In genomic region chr5:177416334-177416733, GRCh38 we compare ENCODE assay signal across 16 cellular contexts. TPM values are rescaled to one million over a fixed set of nuclear protein-coding genes. Genes with fewer than 3 reads are reported as not detected.
DNase-seq lines count a peak whose midpoint lies in the region; ATAC-seq and TF ChIP-seq lines count a peak whose summit lies in the region.
"Had no signal": no experiment of that assay in that cellular context is flagged by ENCODE, and none has a peak within 500 bp of the region (broad histone marks: within the 10 kb centered on the region; RNA-seq: fewer than 3 reads in every experiment).

No MANE protein-coding gene starts in this region.

- peak overlapping the region in 1 of 8 donors; percentile 8 for H3K4me3 Mint-ChIP-seq in CD4-positive, alpha-beta memory T cell
- no peak overlapping the region for H3K4me3 Mint-ChIP-seq in endodermal cell
- H3K4me3 Mint-ChIP-seq in activated T-helper 17 cell treated with anti-CD3 and anti-CD28 coated beads, Interleukin-2, amount 50 U/mL, for 72 hours = no peak overlapping the region

- H3K27me3 Mint-ChIP-seq in CD4-positive, alpha-beta memory T cell = no peaks in the 10 kb centered on the region
- H3K27me3 Mint-ChIP-seq in endodermal cell (ENCODE audit: insufficient read depth) = peaks cover 31% of the 10 kb centered on the region
- no peaks in the 10 kb centered on the region for H3K27me3 Mint-ChIP-seq in activated T-helper 17 cell treated with anti-CD3 and anti-CD28 coated beads, Interleukin-2, amount 50 U/mL, for 72 hours

- BruUV-seq in Panc1 (replicated peaks; lab: Mats Ljungman, UMichigan) = no TSS peak

- no peak for DNase-seq in CD4-positive, alpha-beta memory T cell
- DNase-seq in Panc1 (ENCODE audit: low read depth, low spot score) (no peak), fibroblast of pulmonary artery (ENCODE audit: low read depth) (peak; percentile 72), osteoblast (ENCODE audit: insufficient read length, low spot score, missing footprints) (peak; percentile 75), endodermal cell (no peak), esophagus muscularis mucosa (ENCODE audit: extremely low spot score) (no peak), NCI-H510A treated with DMSO at 0.1 percent for 48 hours (lab: John Stamatoyannopoulos, UW) (no peak)
- DNase-seq: activated CD4-positive, alpha-beta T cell treated with anti-CD3 and anti-CD28 coated beads, Interleukin-2, amount 50 U/mL, for 1 hour; mesendoderm; T-helper 1 cell had no signal

- H3K9me3 Mint-ChIP-seq in CD4-positive, alpha-beta memory T cell = no peaks in the 10 kb centered on the region
- no peaks in the 10 kb centered on the region for H3K9me3 Mint-ChIP-seq in endodermal cell
- no peaks in the 10 kb centered on the region for H3K9me3 Mint-ChIP-seq in activated T-helper 17 cell treated with anti-CD3 and anti-CD28 coated beads, Interleukin-2, amount 50 U/mL, for 72 hours
- H3K9me3 Mint-ChIP-seq: activated T-helper 2 cell treated with anti-CD3 and anti-CD28 coated beads, Interferon-gamma antibody, Interleukin-2, Interleukin-4, amounts not matched to agents 10 μg/mL and 5 μg/mL and 100 μg/mL, durations not matched to agents 14 hours and 24 hours and 36 hours had no signal

- in situ Hi-C loops in Panc1 (cut with HindIII; ENCODE audit: low pct_unique_long_range_greater_than_20kb, low sequenced_read_pairs) = no loop called here

- POLR2A ChIA-PET in CD4-positive, alpha-beta memory T cell (lab: Charles Lee; ENCODE audit: partially characterized antibody) = interaction anchor here (1.1 to 9.4 kb wide), 5 partner anchors 9 to 39 kb away, joined by 3 to 141 read pairs (median 11); partner anchors contain the start of genes GRK6 and PRR7
- POLR2A ChIA-PET in Panc1 (lab: Charles Lee) = no interaction called here

- TF ChIP-seq EP300 in esophagus muscularis mucosa (IDR thresholded peaks at IDR 0.05) = no peak

- H3K36me3 ChIP-seq in CD4-positive, alpha-beta memory T cell (ENCODE audit: insufficient read depth, low read length) = no peaks in the 10 kb centered on the region
- no peaks in the 10 kb centered on the region for H3K36me3 ChIP-seq in Panc1 (ENCODE audit: control insufficient read depth, insufficient read depth, low read length)
- no peaks in the 10 kb centered on the region for H3K36me3 ChIP-seq in osteoblast (ENCODE audit: insufficient read depth, low read length)
- H3K36me3 ChIP-seq in endodermal cell (ENCODE audit: control insufficient read depth, insufficient read depth, low read length) = no peaks in the 10 kb centered on the region
- H3K36me3 ChIP-seq in esophagus muscularis mucosa = no peaks in the 10 kb centered on the region
- H3K36me3 ChIP-seq: ascending aorta, BLaER1, HAP-1 had no signal

- no peak overlapping the region for H2AFZ ChIP-seq in osteoblast (ENCODE audit: low read length)
- H2AFZ ChIP-seq: parathyroid adenoma had no signal

- H3K4me3 ChIP-seq in CD4-positive, alpha-beta memory T cell (ENCODE audit: low read length in 2 of 2) = no peak overlapping the region
- no peak overlapping the region for H3K4me3 ChIP-seq in Panc1 (ENCODE audit: low read depth in 2 of 2, low read length in 2 of 2)
- H3K4me3 ChIP-seq in fibroblast of pulmonary artery (replicated peaks; ENCODE audit: low read depth, low read length) = no peak overlapping the region
- H3K4me3 ChIP-seq in osteoblast (ENCODE audit: insufficient read depth, low read length) = no peak overlapping the region
- no peak overlapping the region for H3K4me3 ChIP-seq in endodermal cell (ENCODE audit: low read length)
- no peak overlapping the region for H3K4me3 ChIP-seq in esophagus muscularis mucosa
- H3K4me3 ChIP-seq: ascending aorta, BLaER1, HAP-1 had no signal

- no peak for TF ChIP-seq POLR2A in esophagus muscularis mucosa (IDR thresholded peaks at IDR 0.05; ENCODE audit: low read depth)

- H3K9ac ChIP-seq in endodermal cell (ENCODE audit: extremely low read depth, low read length, poor library complexity, severe bottlenecking) = no peak overlapping the region
- H3K9ac ChIP-seq: BLaER1, parathyroid adenoma had no signal

- no peaks in the 10 kb centered on the region for H3K79me2 ChIP-seq in osteoblast (ENCODE audit: insufficient read depth, low read length)
- H3K79me2 ChIP-seq: parathyroid adenoma had no signal

- WGBS in endodermal cell (ENCODE audit: insufficient coverage in 1 of 2, insufficient read length in 1 of 2), 2 experiments = 90 to 93% methylated on average over 2 to 6 of the region's 6 CpGs
- WGBS in esophagus muscularis mucosa = 60% methylated on average over 6 of the region's 6 CpGs

- H3K4me1 Mint-ChIP-seq in CD4-positive, alpha-beta memory T cell = peaks cover 17 to 41% (median 25%) of the 10 kb centered on the region in 4 donors
- peaks cover 9% of the 10 kb centered on the region for H3K4me1 Mint-ChIP-seq in endodermal cell
- H3K4me1 Mint-ChIP-seq in activated T-helper 17 cell treated with anti-CD3 and anti-CD28 coated beads, Interleukin-2, amount 50 U/mL, for 72 hours = peaks cover 17% of the 10 kb centered on the region

- no peaks in the 10 kb centered on the region for H3K9me3 ChIP-seq in CD4-positive, alpha-beta memory T cell (ENCODE audit: control insufficient read depth in 1 of 2, low read length in 2 of 2)
- H3K9me3 ChIP-seq in Panc1 (ENCODE audit: control insufficient read depth, insufficient read depth, low read depth, low read length) = no peaks in the 10 kb centered on the region
- no peaks in the 10 kb centered on the region for H3K9me3 ChIP-seq in osteoblast (ENCODE audit: low read depth, low read length)
- H3K9me3 ChIP-seq in endodermal cell (ENCODE audit: control insufficient read depth, low read length) = no peaks in the 10 kb centered on the region
- H3K9me3 ChIP-seq in esophagus muscularis mucosa = no peaks in the 10 kb centered on the region
- H3K9me3 ChIP-seq: ascending aorta, BLaER1, HAP-1 had no signal

- TF ChIP-seq CTCF in Panc1 (IDR thresholded peaks at IDR 0.05) = no peak
- no peak for TF ChIP-seq CTCF in fibroblast of pulmonary artery (IDR thresholded peaks at IDR 0.05; ENCODE audit: low read length, missing control alignments)
- no peak for TF ChIP-seq CTCF in osteoblast (IDR thresholded peaks at IDR 0.05; ENCODE audit: extremely low read depth, low read depth, low read length)
- TF ChIP-seq CTCF in endodermal cell (conservative IDR thresholded peaks at IDR 0.05) = no peak
- TF ChIP-seq CTCF in esophagus muscularis mucosa (IDR thresholded peaks at IDR 0.05) = no peak

- no peak overlapping the region for H3K4me2 ChIP-seq in osteoblast (ENCODE audit: insufficient read depth, low read length)
- H3K4me2 ChIP-seq: BLaER1 had no signal

- H3K27me3 ChIP-seq in CD4-positive, alpha-beta memory T cell (ENCODE audit: insufficient read depth, low read length) = no peaks in the 10 kb centered on the region
- no peaks in the 10 kb centered on the region for H3K27me3 ChIP-seq in Panc1 (ENCODE audit: control insufficient read depth, insufficient read depth, low read length)
- peaks cover 15% of the 10 kb centered on the region for H3K27me3 ChIP-seq in osteoblast (ENCODE audit: insufficient read depth, low read length)
- peaks cover 23% of the 10 kb centered on the region for H3K27me3 ChIP-seq in endodermal cell (ENCODE audit: control insufficient read depth, insufficient read depth, low read length, poor library complexity, severe bottlenecking)
- no peaks in the 10 kb centered on the region for H3K27me3 ChIP-seq in esophagus muscularis mucosa
- H3K27me3 ChIP-seq: ascending aorta, BLaER1 had no signal

- 0 out of 2 replicates have a peak, but pooled peaks have one; percentile 22 for ATAC-seq in Panc1
- no peak for ATAC-seq in activated T-helper 17 cell treated with anti-CD3 and anti-CD28 coated beads, Interleukin-2, amount 50 U/mL, for 72 hours (replicated peaks)

- H3K36me3 Mint-ChIP-seq in CD4-positive, alpha-beta memory T cell = no peaks in the 10 kb centered on the region
- H3K36me3 Mint-ChIP-seq in endodermal cell (ENCODE audit: low read depth) = no peaks in the 10 kb centered on the region
- H3K36me3 Mint-ChIP-seq in activated T-helper 17 cell treated with anti-CD3 and anti-CD28 coated beads, Interleukin-2, amount 50 U/mL, for 72 hours (ENCODE audit: low read depth) = no peaks in the 10 kb centered on the region

- CTCF ChIA-PET in CD4-positive, alpha-beta memory T cell (lab: Charles Lee; ENCODE audit: partially characterized antibody) = interaction anchor here (1.5 to 16.6 kb wide), 3 partner anchors 12 to 32 kb away, joined by 5 to 821 read pairs (median 81); partner anchors contain the start of genes PFN3 and PRR7
- CTCF ChIA-PET in Panc1 (lab: Charles Lee) = no interaction called here

- intact Hi-C loops in CD4-positive, alpha-beta memory T cell (cut with micrococcal nuclease) = no loop called here
- intact Hi-C loops in Panc1 (cut with micrococcal nuclease; ENCODE audit: unreplicated experiment) = no loop called here
- intact Hi-C loops in esophagus muscularis mucosa (cut with DNase I) = no loop called here

- no peaks in the 10 kb centered on the region for H4K20me1 ChIP-seq in osteoblast (ENCODE audit: insufficient read depth, low read length)
- H4K20me1 ChIP-seq: BLaER1 had no signal

- H3K4me1 ChIP-seq in CD4-positive, alpha-beta memory T cell (ENCODE audit: insufficient read depth, low read length) = peaks cover 36% of the 10 kb centered on the region
- H3K4me1 ChIP-seq in Panc1 (ENCODE audit: control insufficient read depth, insufficient read depth, low read length) (no peaks in the 10 kb centered on the region), osteoblast (ENCODE audit: insufficient read depth, low read length) (no peaks in the 10 kb centered on the region), endodermal cell (ENCODE audit: control insufficient read depth, insufficient read depth, low read length) (no peaks in the 10 kb centered on the region), esophagus muscularis mucosa (peaks cover 0 to 11% (median 5%) of the 10 kb centered on the region in 4 donors)
- H3K4me1 ChIP-seq: ascending aorta, HAP-1 had no signal

- H3K27ac ChIP-seq in CD4-positive, alpha-beta memory T cell (ENCODE audit: low read depth, low read length) = no peak overlapping the region
- no peak overlapping the region for H3K27ac ChIP-seq in Panc1 (ENCODE audit: low read length)
- H3K27ac ChIP-seq in osteoblast (ENCODE audit: low read depth, low read length) = no peak overlapping the region
- H3K27ac ChIP-seq in endodermal cell (ENCODE audit: low read depth, low read length) = no peak overlapping the region
- peak overlapping the region in 1 of 4 donors; percentile 31 for H3K27ac ChIP-seq in esophagus muscularis mucosa (replicated peaks in 1 of 4)
- H3K27ac ChIP-seq: ascending aorta, BLaER1, parathyroid adenoma had no signal

- peak overlapping the region in 4 of 7 donors; percentile 27 to 69 (median 48) for H3K27ac Mint-ChIP-seq in CD4-positive, alpha-beta memory T cell
- no peak overlapping the region for H3K27ac Mint-ChIP-seq in endodermal cell
- H3K27ac Mint-ChIP-seq in activated T-helper 17 cell treated with anti-CD3 and anti-CD28 coated beads, Interleukin-2, amount 50 U/mL, for 72 hours = no peak overlapping the region
- H3K27ac Mint-ChIP-seq: activated T-helper 2 cell treated with anti-CD3 and anti-CD28 coated beads, Interferon-gamma antibody, Interleukin-2, Interleukin-4, amounts not matched to agents 10 μg/mL and 5 μg/mL and 100 μg/mL, durations not matched to agents 14 hours and 24 hours and 36 hours had no signal

RNA-seq across cellular contexts. Expression of gene F12, which starts 7.0 kb away (rescaled TPM):
- not detected for total RNA-seq in CD4-positive, alpha-beta memory T cell
- polyA plus RNA-seq in CD4-positive, alpha-beta memory T cell = 1 to 10 TPM; 2.0 to 2.4 TPM
- total RNA-seq in Panc1 (2021; ENCODE audit: unreplicated experiment) (13.4 TPM), osteoblast (not detected in 2 replicates), endodermal cell (1 to 10 TPM in 1 of 2 donors, under 1 TPM in 1; 0.95 to 2.9 TPM), esophagus muscularis mucosa (under 1 TPM in 1 of 4 donors, not detected in 3; 0.17 TPM)
- 51.9 TPM for polyA plus RNA-seq in Panc1 (2012; ENCODE audit: insufficient read length)
- 0.75 TPM for polyA plus RNA-seq in endodermal cell (2013, experiment 1 of 2)
- 0.46 TPM for polyA plus RNA-seq in endodermal cell (2013, experiment 2 of 2)
- total RNA-seq in activated T-helper 17 cell treated with anti-CD3 and anti-CD28 coated beads, Interleukin-2, amount 50 U/mL, for 72 hours = 1 to 10 TPM; 3.7 to 4.6 TPM
- total RNA-seq: ascending aorta had no signal

RNA-seq across cellular contexts. Expression of gene GRK6, which starts 10.1 kb away (rescaled TPM):
- 100 to 1,000 TPM; 189 to 191 TPM for total RNA-seq in CD4-positive, alpha-beta memory T cell
- polyA plus RNA-seq in CD4-positive, alpha-beta memory T cell = 100 to 1,000 TPM in 1 of 2 donors, 10 to 100 TPM in 1; 72.4 to 203 TPM
- total RNA-seq in Panc1 (2021; ENCODE audit: unreplicated experiment) (56.1 TPM), osteoblast (18.3 and 19.2 TPM in 2 replicates), endodermal cell (10 to 100 TPM; 51.6 to 66.8 TPM), esophagus muscularis mucosa (10 to 100 TPM; 29.1 to 44.7 (median 36.3) TPM)
- 68.7 TPM for polyA plus RNA-seq in Panc1 (2012; ENCODE audit: insufficient read length)
- 31.2 TPM for polyA plus RNA-seq in endodermal cell (2013, experiment 1 of 2)
- polyA plus RNA-seq in endodermal cell (2013, experiment 2 of 2) = 29.2 TPM
- 100 to 1,000 TPM; 108 to 130 TPM for total RNA-seq in activated T-helper 17 cell treated with anti-CD3 and anti-CD28 coated beads, Interleukin-2, amount 50 U/mL, for 72 hours

RNA-seq across cellular contexts. Expression of gene PFN3, which starts 15.9 kb away (rescaled TPM):
- total RNA-seq in CD4-positive, alpha-beta memory T cell = not detected
- not detected for polyA plus RNA-seq in CD4-positive, alpha-beta memory T cell
- total RNA-seq in Panc1 (2021; ENCODE audit: unreplicated experiment) (not detected), osteoblast (not detected in 2 replicates), endodermal cell (not detected), esophagus muscularis mucosa (not detected)
- not detected for polyA plus RNA-seq in Panc1 (2012; ENCODE audit: insufficient read length)
- polyA plus RNA-seq in endodermal cell (2013, experiment 1 of 2) = not detected
- polyA plus RNA-seq in endodermal cell (2013, experiment 2 of 2) = not detected
- total RNA-seq in activated T-helper 17 cell treated with anti-CD3 and anti-CD28 coated beads, Interleukin-2, amount 50 U/mL, for 72 hours = not detected
- total RNA-seq: activated T-helper 2 cell treated with anti-CD3 and anti-CD28 coated beads, Interferon-gamma antibody, Interleukin-2, Interleukin-4, amounts not matched to agents 10 μg/mL and 5 μg/mL and 100 μg/mL, durations not matched to agents 14 hours and 24 hours and 36 hours; ascending aorta had no signal

RNA-seq across cellular contexts. Expression of gene PRR7, which starts 30.3 kb away (rescaled TPM):
- 1 to 10 TPM; 5.2 to 7.2 TPM for total RNA-seq in CD4-positive, alpha-beta memory T cell
- polyA plus RNA-seq in CD4-positive, alpha-beta memory T cell = 10 to 100 TPM; 14.3 to 17.8 TPM
- total RNA-seq in Panc1 (2021; ENCODE audit: unreplicated experiment) = 39.2 TPM
- 61.1 TPM for polyA plus RNA-seq in Panc1 (2012; ENCODE audit: insufficient read length)
- 10.0 and 12.7 TPM in 2 replicates for total RNA-seq in osteoblast
- total RNA-seq in endodermal cell = 1 to 10 TPM; 4.7 to 8.0 TPM
- 8.2 TPM for polyA plus RNA-seq in endodermal cell (2013, experiment 1 of 2)
- polyA plus RNA-seq in endodermal cell (2013, experiment 2 of 2) = 8.7 TPM
- total RNA-seq in esophagus muscularis mucosa = 1 to 10 TPM in 2 of 4 donors, under 1 TPM in 2; 0.42 to 2.5 (median 1.6) TPM
- 10 to 100 TPM in 1 of 2 donors, 1 to 10 TPM in 1; 8.2 to 13.6 TPM for total RNA-seq in activated T-helper 17 cell treated with anti-CD3 and anti-CD28 coated beads, Interleukin-2, amount 50 U/mL, for 72 hours

RNA-seq across cellular contexts. Expression of gene SLC34A1, which starts 32.1 kb away (rescaled TPM):
- total RNA-seq in CD4-positive, alpha-beta memory T cell = under 1 TPM in 1 of 2 experiments, not detected in 1; 0.11 TPM
- not detected for polyA plus RNA-seq in CD4-positive, alpha-beta memory T cell
- total RNA-seq in Panc1 (2021; ENCODE audit: unreplicated experiment) (not detected), osteoblast (not detected in 2 replicates), endodermal cell (not detected), esophagus muscularis mucosa (not detected)
- polyA plus RNA-seq in Panc1 (2012; ENCODE audit: insufficient read length) = not detected
- not detected for polyA plus RNA-seq in endodermal cell (2013, experiment 1 of 2)
- polyA plus RNA-seq in endodermal cell (2013, experiment 2 of 2) = not detected
- 1 to 10 TPM in 1 of 2 donors, under 1 TPM in 1; 0.56 to 1.1 TPM for total RNA-seq in activated T-helper 17 cell treated with anti-CD3 and anti-CD28 coated beads, Interleukin-2, amount 50 U/mL, for 72 hours
- total RNA-seq: activated T-helper 2 cell treated with anti-CD3 and anti-CD28 coated beads, Interferon-gamma antibody, Interleukin-2, Interleukin-4, amounts not matched to agents 10 μg/mL and 5 μg/mL and 100 μg/mL, durations not matched to agents 14 hours and 24 hours and 36 hours; ascending aorta had no signal

Comparison
In these comparisons a context has a peak if more than half of its experiments do, and no peak if none do; other contexts are left out.
1. DNase-seq: peak in fibroblast of pulmonary artery (single experiment) and osteoblast (single experiment); none in CD4-positive, alpha-beta memory T cell (0 of 5), Panc1 (single experiment), endodermal cell (single experiment), esophagus muscularis mucosa (single experiment) and NCI-H510A treated with DMSO at 0.1 percent for 48 hours (single experiment).
2. H3K27ac Mint-ChIP-seq: peak in CD4-positive, alpha-beta memory T cell (4 of 7); none in endodermal cell (single experiment) and activated T-helper 17 cell treated with anti-CD3 and anti-CD28 coated beads, Interleukin-2, amount 50 U/mL, for 72 hours (single experiment).